8 cellular contexts compared by ENCODE assay signal in the genomic region with DNA sequence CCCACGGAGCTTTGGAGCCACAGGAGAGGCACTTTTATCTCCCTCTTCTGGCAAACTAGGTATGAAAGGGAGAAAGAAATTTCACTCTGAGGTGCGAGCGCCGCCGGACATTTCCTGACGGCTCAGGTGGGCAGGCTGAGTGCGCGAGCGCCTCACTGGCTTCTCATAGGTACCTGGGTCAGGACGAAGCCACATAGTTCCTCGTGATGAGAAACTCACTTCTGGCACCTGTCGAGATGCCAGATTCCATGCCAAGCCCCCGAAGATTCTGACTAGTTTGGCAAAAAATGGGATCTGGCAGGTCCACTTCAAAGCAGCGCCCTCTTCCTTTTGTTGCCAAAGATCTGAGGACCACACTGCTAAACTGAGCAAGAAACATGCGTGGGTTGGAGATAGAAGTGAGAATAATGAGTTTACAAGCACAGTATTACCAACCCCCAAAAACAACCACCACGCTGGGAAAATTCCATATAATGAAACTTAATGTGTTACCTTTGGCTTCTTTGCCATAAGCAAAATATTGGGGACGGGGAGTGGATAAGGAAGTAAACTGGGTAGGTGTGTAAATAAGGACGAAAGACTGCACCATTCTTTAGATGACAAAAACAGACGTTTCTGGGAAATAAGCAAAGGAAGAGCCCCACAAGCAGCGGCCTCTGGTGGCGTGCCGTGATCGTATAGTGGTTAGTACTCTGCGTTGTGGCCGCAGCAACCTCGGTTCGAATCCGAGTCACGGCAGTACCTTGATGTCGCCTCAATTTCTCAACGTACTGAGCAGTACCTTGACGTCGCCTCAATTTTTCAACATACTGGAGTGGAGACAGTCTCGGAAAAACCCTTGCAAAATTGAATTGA.
A peak's percentile ranks its signal among the peaks of the same experiment; 100 is the strongest.
DNase-seq lines count a peak whose midpoint lies in the region; ATAC-seq and TF ChIP-seq lines count a peak whose summit lies in the region.

No MANE protein-coding gene starts in this region.

- peak; percentile 19 for TF ChIP-seq CTCF in HL-60 (IDR thresholded peaks at IDR 0.05; ENCODE audit: insufficient read depth, low read length)
- TF ChIP-seq CTCF in ovary (IDR thresholded peaks at IDR 0.05): peak in 2 of 3 donors; percentile 52 to 53
- peak; percentile 41 to 43 for TF ChIP-seq CTCF in tibial artery (IDR thresholded peaks at IDR 0.05)

- peak; percentile 88 for DNase-seq in A172 (ENCODE audit: low spot score)
- DNase-seq in HL-60 (ENCODE audit: low read depth in 1 of 2, low spot score in 1 of 2): peak in 1 of 2 experiments; percentile 80
- DNase-seq in RKO (ENCODE audit: low spot score): peak; percentile 85
- DNase-seq in activated effector memory CD4-positive, alpha-beta T cell treated with anti-CD3 and anti-CD28 coated beads, Interleukin-2, amount 50 U/mL, for 16 hours: peak; percentile 92
- DNase-seq in foreskin melanocyte: peak; percentile 52
- peak; percentile 62 to 85 (median 77) for DNase-seq in ovary
- DNase-seq in tibial artery: peak; percentile 69 to 81

- H3K9me3 ChIP-seq in ovary (no peaks in the 10 kb centered on the region), tibial artery (no peaks in the 10 kb centered on the region)

- H3K27ac ChIP-seq in HL-60 (replicated peaks) (peak overlapping the region; percentile 10; the same call in 1 of the 2 replicates), ovary (peak overlapping the region in 1 of 2 donors; percentile 47), tibial artery (peak overlapping the region in 1 of 2 donors; percentile 4)

- H3K4me3 ChIP-seq in HL-60 (replicated peaks; ENCODE audit: insufficient read depth, low read length) (peak overlapping the region; percentile 46), ovary (peak overlapping the region; percentile 36), tibial artery (peak overlapping the region; percentile 37 to 50)

- H3K27me3 ChIP-seq in HL-60 (ENCODE audit: insufficient read depth, poor library complexity, severe bottlenecking) (no peaks in the 10 kb centered on the region), ovary (no peaks in the 10 kb centered on the region), tibial artery (no peaks in the 10 kb centered on the region)

- TF ChIP-seq EP300 in ovary (IDR thresholded peaks at IDR 0.05): no peak

- TF ChIP-seq POLR2A in ovary (IDR thresholded peaks at IDR 0.05): no peak

- 1% methylated on average over 34 of the region's 34 CpGs for WGBS in ovary, 3 donors

- peak; percentile 51 for ATAC-seq in GM18498 (IDR thresholded peaks at IDR 0.05; ENCODE audit: unreplicated experiment)

- intact Hi-C loops in ovary (cut with DNase I): loop anchor here in 1 of 4 donors (10.0 kb wide), 1 partner anchor 737 kb away; a partner anchor contains a TSS
- intact Hi-C loops in tibial artery (cut with DNase I; ENCODE audit: low total_unique reads): no loop called here

- H3K36me3 ChIP-seq in ovary (no peaks in the 10 kb centered on the region), tibial artery (no peaks in the 10 kb centered on the region)

- H3K4me1 ChIP-seq in ovary (ENCODE audit: insufficient read depth): no peaks in the 10 kb centered on the region
- H3K4me1 ChIP-seq in tibial artery: peaks cover 0 to 10% (median 4%) of the 10 kb centered on the region in 4 donors
